Comparison of ENCODE assay signal across 28 cellular contexts in genomic region chr11:48879256-48879655, GRCh38.
"Had no signal": no experiment of that assay in that cellular context is flagged by ENCODE, and none has a peak within 500 bp of the region (broad histone marks: within the 10 kb centered on the region; RNA-seq: fewer than 3 reads in every experiment).

No MANE protein-coding gene starts in this region.

- H3K9me3 Mint-ChIP-seq: stimulated activated effector memory CD8-positive, alpha-beta T cell treated with anti-CD3 and anti-CD28 coated beads, Interleukin-12 subunit alpha, Interleukin-12 subunit beta, amount 100 ng/mL, for 72 hours; stimulated activated memory B cell treated with anti-CD40 and anti-IgM and Interleukin-4, amounts not matched to agents 10 μg/mL and 1 μg/mL and 100 μg/mL, for 72 hours; stimulated activated naive CD8-positive, alpha-beta T cell treated with anti-CD3 and anti-CD28 coated beads, Interleukin-15, amount 100 ng/mL, for 72 hours; stimulated activated naive CD8-positive, alpha-beta T cell treated with anti-CD3 and anti-CD28 coated beads, Interleukin-15, Interleukin-2, amounts not matched to agents 100 ng/mL and 50 ng/mL, for 24 hours had no signal

- H3K27me3 Mint-ChIP-seq: stimulated activated memory B cell treated with anti-CD40 and anti-IgM and Interleukin-4, amounts not matched to agents 10 μg/mL and 1 μg/mL and 100 μg/mL, for 72 hours; stimulated activated naive B cell treated with anti-CD40 and anti-IgM and Interleukin-4, amounts not matched to agents 10 μg/mL and 1 μg/mL and 100 μg/mL, for 72 hours; stimulated activated naive CD8-positive, alpha-beta T cell treated with anti-CD3 and anti-CD28 coated beads, Interleukin-15, amount 100 ng/mL, for 72 hours; stimulated activated naive CD8-positive, alpha-beta T cell treated with anti-CD3 and anti-CD28 coated beads, Interleukin-15, Interleukin-2, amounts not matched to agents 100 ng/mL and 50 ng/mL, for 24 hours; type B pancreatic cell had no signal

- H3K9me3 ChIP-seq: suprapubic skin, testis, thoracic aorta, thyroid gland, tibial artery, tibial nerve, transverse colon, upper lobe of left lung, upper lobe of right lung, uterus, vagina had no signal

- H3K4me1 ChIP-seq: stomach, suprapubic skin, testis, thyroid gland, tibial artery, tibial nerve, transverse colon, upper lobe of left lung, upper lobe of right lung, uterus, vagina had no signal

- H3K27me3 ChIP-seq: stomach, suprapubic skin, testis, thyroid gland, tibial artery, tibial nerve, transverse colon, upper lobe of left lung, upper lobe of right lung, uterus, vagina had no signal

- H3K4me3 ChIP-seq: stomach, suprapubic skin, testis, thoracic aorta, thyroid gland, tibial artery, tibial nerve, transverse colon, upper lobe of left lung, upper lobe of right lung, uterus, vagina had no signal

- H3K36me3 ChIP-seq: stomach, suprapubic skin, thoracic aorta, thyroid gland, tibial artery, tibial nerve, transverse colon, upper lobe of left lung, upper lobe of right lung, uterus, vagina had no signal

- H3K27ac Mint-ChIP-seq: stimulated activated effector memory CD8-positive, alpha-beta T cell treated with anti-CD3 and anti-CD28 coated beads, Interleukin-12 subunit alpha, Interleukin-12 subunit beta, amount 100 ng/mL, for 72 hours; stimulated activated memory B cell treated with anti-CD40 and anti-IgM and Interleukin-4, amounts not matched to agents 10 μg/mL and 1 μg/mL and 100 μg/mL, for 72 hours; stimulated activated naive B cell treated with anti-CD40 and anti-IgM and Interleukin-4, amounts not matched to agents 10 μg/mL and 1 μg/mL and 100 μg/mL, for 72 hours; stimulated activated naive CD8-positive, alpha-beta T cell treated with anti-CD3 and anti-CD28 coated beads, Interleukin-15, amount 100 ng/mL, for 72 hours; stimulated activated naive CD8-positive, alpha-beta T cell treated with anti-CD3 and anti-CD28 coated beads, Interleukin-15, Interleukin-2, amounts not matched to agents 100 ng/mL and 50 ng/mL, for 24 hours; type B pancreatic cell had no signal

- DNase-seq: stimulated activated CD4-positive, alpha-beta T cell treated with anti-CD3 and anti-CD28 coated beads, Interleukin-2, amount 100 ng/mL, for 48 hours; stimulated activated CD4-positive, alpha-beta T cell treated with anti-CD3 and anti-CD28 coated beads, Interleukin-4, amount 100 ng/mL, for 1 hour; stimulated activated CD4-positive, alpha-beta T cell treated with anti-CD3 and anti-CD28 coated beads, Interleukin-4, amount 100 ng/mL, for 24 hours; stimulated activated CD4-positive, alpha-beta T cell treated with anti-CD3 and anti-CD28 coated beads, Interleukin-4, amount 100 ng/mL, for 4 hours; stimulated activated CD8-positive, alpha-beta memory T cell treated with anti-CD3 and anti-CD28 coated beads, Interleukin-4, amount 100 ng/mL, for 48 hours; stimulated activated naive B cell treated with anti-CD40 and anti-IgM and Interleukin-4, amounts not matched to agents 10 μg/mL and 1 μg/mL and 100 μg/mL, for 72 hours; stimulated activated naive CD4-positive, alpha-beta T cell; stimulated activated naive CD4-positive, alpha-beta T cell treated with Interleukin-2 at 50 U/mL for 16 hours; stimulated activated naive CD8-positive, alpha-beta T cell treated with anti-CD3 and anti-CD28 coated beads, Interleukin-15, amount 100 ng/mL, for 72 hours; stimulated activated naive CD8-positive, alpha-beta T cell treated with anti-CD3 and anti-CD28 coated beads, Interleukin-15, Interleukin-2, amounts not matched to agents 100 U/mL and 50 U/mL, for 24 hours; stomach; substantia nigra; testis; thyroid gland; tibial artery; transverse colon; trophoblast cell had no signal

- H3K4me3 Mint-ChIP-seq: stimulated activated effector memory CD8-positive, alpha-beta T cell treated with anti-CD3 and anti-CD28 coated beads, Interleukin-12 subunit alpha, Interleukin-12 subunit beta, amount 100 ng/mL, for 72 hours; stimulated activated memory B cell treated with anti-CD40 and anti-IgM and Interleukin-4, amounts not matched to agents 10 μg/mL and 1 μg/mL and 100 μg/mL, for 72 hours; stimulated activated naive B cell treated with anti-CD40 and anti-IgM and Interleukin-4, amounts not matched to agents 10 μg/mL and 1 μg/mL and 100 μg/mL, for 72 hours; stimulated activated naive CD8-positive, alpha-beta T cell treated with anti-CD3 and anti-CD28 coated beads, Interleukin-15, amount 100 ng/mL, for 72 hours; stimulated activated naive CD8-positive, alpha-beta T cell treated with anti-CD3 and anti-CD28 coated beads, Interleukin-15, Interleukin-2, amounts not matched to agents 100 ng/mL and 50 ng/mL, for 24 hours; type B pancreatic cell had no signal

- ATAC-seq: stimulated activated effector memory CD8-positive, alpha-beta T cell treated with anti-CD3 and anti-CD28 coated beads, Interleukin-12 subunit alpha, Interleukin-12 subunit beta, amount 100 ng/mL, for 72 hours; stimulated activated memory B cell treated with anti-CD40 and anti-IgM and Interleukin-4, amounts not matched to agents 10 μg/mL and 1 μg/mL and 100 μg/mL, for 72 hours; stimulated activated naive B cell treated with anti-CD40 and anti-IgM and Interleukin-4, amounts not matched to agents 10 μg/mL and 1 μg/mL and 100 μg/mL, for 72 hours; stimulated activated naive CD8-positive, alpha-beta T cell treated with anti-CD3 and anti-CD28 coated beads, Interleukin-15, amount 100 ng/mL, for 72 hours; stimulated activated naive CD8-positive, alpha-beta T cell treated with anti-CD3 and anti-CD28 coated beads, Interleukin-15, Interleukin-2, amounts not matched to agents 100 U/mL and 50 U/mL, for 24 hours; upper lobe of right lung had no signal

- H3K36me3 Mint-ChIP-seq: stimulated activated effector memory CD8-positive, alpha-beta T cell treated with anti-CD3 and anti-CD28 coated beads, Interleukin-12 subunit alpha, Interleukin-12 subunit beta, amount 100 ng/mL, for 72 hours; stimulated activated memory B cell treated with anti-CD40 and anti-IgM and Interleukin-4, amounts not matched to agents 10 μg/mL and 1 μg/mL and 100 μg/mL, for 72 hours; stimulated activated naive B cell treated with anti-CD40 and anti-IgM and Interleukin-4, amounts not matched to agents 10 μg/mL and 1 μg/mL and 100 μg/mL, for 72 hours; type B pancreatic cell had no signal

- H3K27ac ChIP-seq: stomach, suprapubic skin, testis, thoracic aorta, thyroid gland, tibial artery, tibial nerve, transverse colon, upper lobe of left lung, upper lobe of right lung, uterus, vagina had no signal

- H3K4me1 Mint-ChIP-seq: stimulated activated effector memory CD8-positive, alpha-beta T cell treated with anti-CD3 and anti-CD28 coated beads, Interleukin-12 subunit alpha, Interleukin-12 subunit beta, amount 100 ng/mL, for 72 hours; stimulated activated memory B cell treated with anti-CD40 and anti-IgM and Interleukin-4, amounts not matched to agents 10 μg/mL and 1 μg/mL and 100 μg/mL, for 72 hours; stimulated activated naive B cell treated with anti-CD40 and anti-IgM and Interleukin-4, amounts not matched to agents 10 μg/mL and 1 μg/mL and 100 μg/mL, for 72 hours; stimulated activated naive CD8-positive, alpha-beta T cell treated with anti-CD3 and anti-CD28 coated beads, Interleukin-15, amount 100 ng/mL, for 72 hours had no signal
